Comparison of ENCODE assay signal across 8 cellular contexts in the genomic region with DNA sequence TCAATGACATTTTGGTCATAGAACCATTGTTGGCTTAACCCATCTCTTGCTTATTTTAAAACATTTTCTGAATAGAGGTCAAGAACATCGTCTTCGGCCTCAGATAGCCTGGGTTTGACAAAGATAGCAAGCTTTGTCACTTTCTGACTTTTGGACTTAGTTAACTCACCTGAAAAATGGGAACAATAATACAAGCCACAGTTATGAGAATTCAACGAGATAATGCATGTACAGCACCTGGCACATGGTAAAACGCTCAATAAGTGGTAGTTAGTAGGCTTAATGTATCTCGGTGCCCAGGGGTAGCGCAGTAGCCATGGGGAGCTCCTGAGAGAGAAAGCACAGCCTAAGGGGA. TPM values are rescaled to one million over a fixed set of nuclear protein-coding genes. Genes with fewer than 3 reads are reported as not detected.
A peak's percentile ranks its signal among the peaks of the same experiment; 100 is the strongest.
DNase-seq lines count a peak whose midpoint lies in the region; TF ChIP-seq lines count a peak whose summit lies in the region.

No MANE protein-coding gene starts in this region.

- H3K4me1 ChIP-seq in ectodermal cell (ENCODE audit: control insufficient read depth, insufficient read depth, low read length) (peaks cover 12% of the 10 kb centered on the region), neutrophil (ENCODE audit: control insufficient read depth in 1 of 2, insufficient read depth in 1 of 2, low read depth in 1 of 2, low read length in 1 of 2) (peaks cover 25 to 31% of the 10 kb centered on the region in 2 experiments)

- no peak for TF ChIP-seq CTCF in GM06990 (IDR thresholded peaks at IDR 0.05; ENCODE audit: insufficient read depth, low read length, poor library complexity, severe bottlenecking)
- no peak for TF ChIP-seq CTCF in neutrophil (IDR thresholded peaks at IDR 0.05)

- no peaks in the 10 kb centered on the region for H3K27me3 ChIP-seq in GM06990 (replicated peaks; ENCODE audit: control insufficient read depth, insufficient read depth, low read length)
- no peaks in the 10 kb centered on the region for H3K27me3 ChIP-seq in ectodermal cell (ENCODE audit: control insufficient read depth, insufficient read depth, low read length, poor library complexity, severe bottlenecking)
- no peaks in the 10 kb centered on the region for H3K27me3 ChIP-seq in neutrophil

- H3K4me3 ChIP-seq in GM06990 (replicated peaks; ENCODE audit: low read depth, low read length) (peak overlapping the region; percentile 96), ectodermal cell (ENCODE audit: insufficient read depth, low read depth, low read length) (peak overlapping the region; percentile 62), neutrophil (ENCODE audit: low read depth in 1 of 2, low read length in 1 of 2) (peak overlapping the region; percentile 71 to 87)

- H3K9me3 ChIP-seq in KOPT-K1 (ENCODE audit: insufficient read depth, low read length, poor library complexity, severe bottlenecking) (no peaks in the 10 kb centered on the region), ectodermal cell (ENCODE audit: control insufficient read depth, low read length) (no peaks in the 10 kb centered on the region), neutrophil (no peaks in the 10 kb centered on the region)

- H3K27ac ChIP-seq in KOPT-K1 (ENCODE audit: low read depth, low read length, poor library complexity, severe bottlenecking) (peak overlapping the region; percentile 71), ectodermal cell (ENCODE audit: insufficient read depth, low read depth, low read length, poor library complexity, severe bottlenecking) (peak overlapping the region; percentile 87), neutrophil (peak overlapping the region; percentile 62)

- 46 to 55% methylated on average over 6 of the region's 6 CpGs for WGBS in ectodermal cell, 2 experiments

- DNase-seq in GM06990 (ENCODE audit: extremely low read depth, insufficient read length) (no peak), medulla oblongata (ENCODE audit: extremely low spot score) (no peak), foreskin melanocyte (no peak)
- no peak for DNase-seq in stimulated activated CD4-positive, alpha-beta T cell treated with anti-CD3 and anti-CD28 coated beads, Interleukin-1b, Interleukin-23, amount 100 ng/mL, for 48 hours
- no peak for DNase-seq in activated CD4-positive, CD25-positive, alpha-beta regulatory T cell treated with anti-CD3 and anti-CD28 coated beads, Interleukin-2, amount 50 U/mL, for 72 hours

- H3K36me3 ChIP-seq in GM06990 (ENCODE audit: control insufficient read depth, insufficient read depth, low read length) (peaks cover 2% of the 10 kb centered on the region), KOPT-K1 (ENCODE audit: insufficient read depth, low read length) (peaks cover 28% of the 10 kb centered on the region), ectodermal cell (ENCODE audit: control insufficient read depth, insufficient read depth, low read length) (peaks cover 3% of the 10 kb centered on the region), neutrophil (peaks cover 10% of the 10 kb centered on the region)

RNA-seq across cellular contexts. Expression of a gene that starts 0.4 kb away (rescaled TPM):
- polyA plus RNA-seq in ectodermal cell (2013, experiment 1 of 4): 82.2 TPM
- polyA plus RNA-seq in ectodermal cell (2013, experiment 2 of 4): 80.3 TPM
- polyA plus RNA-seq in ectodermal cell (2013, experiment 3 of 4): 65.3 TPM
- polyA plus RNA-seq in ectodermal cell (2013, experiment 4 of 4): 70.8 TPM

RNA-seq across cellular contexts. Expression of a gene that starts 4.7 kb away (rescaled TPM):
- 38.1 TPM for polyA plus RNA-seq in ectodermal cell (2013, experiment 1 of 4)
- polyA plus RNA-seq in ectodermal cell (2013, experiment 2 of 4): 33.7 TPM
- 37.0 TPM for polyA plus RNA-seq in ectodermal cell (2013, experiment 3 of 4)
- 39.5 TPM for polyA plus RNA-seq in ectodermal cell (2013, experiment 4 of 4)
